23 cellular contexts compared by ENCODE assay signal in the genomic region with DNA sequence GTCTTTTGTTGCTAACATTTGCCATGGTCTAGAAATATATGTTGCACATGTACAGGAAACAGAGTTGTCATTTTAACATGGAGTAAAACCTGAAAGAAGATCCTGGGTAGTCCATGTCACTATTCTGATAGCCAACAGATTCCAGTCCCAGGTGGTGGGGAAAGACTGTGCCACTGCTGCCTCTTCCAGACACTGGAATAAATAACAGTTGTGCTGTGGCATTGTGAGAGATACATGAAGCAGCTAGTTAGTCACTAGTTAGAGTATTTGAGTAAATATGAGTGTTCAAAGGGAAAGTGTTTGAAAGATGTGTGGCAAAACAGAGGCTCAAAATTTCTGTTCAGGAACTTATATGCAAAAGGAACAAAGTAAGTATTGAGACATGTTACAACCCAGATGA.
"Had no signal": no experiment of that assay in that cellular context is flagged by ENCODE, and none has a peak within 500 bp of the region (broad histone marks: within the 10 kb centered on the region; RNA-seq: fewer than 3 reads in every experiment).

No MANE protein-coding gene starts in this region.

- ATAC-seq: activated CD8-positive, alpha-beta T cell treated with anti-CD3 and anti-CD28 coated beads for 36 hours; activated T-cell treated with anti-CD3 and anti-CD28 coated beads, Interleukin-2, amount 50 U/mL, for 72 hours; T-helper 17 cell had no signal

- H3K27me3 Mint-ChIP-seq: activated CD8-positive, alpha-beta T cell treated with anti-CD3 and anti-CD28 coated beads for 36 hours; activated naive CD8-positive, alpha-beta T cell treated with anti-CD3 and anti-CD28 coated beads, Interleukin-2, amount 10 ng/mL, durations not matched to agents 7 days and 5 days; T-helper 17 cell had no signal

- H3K4me1 ChIP-seq: adrenal gland, breast epithelium had no signal

- H3K4me1 Mint-ChIP-seq: activated naive CD8-positive, alpha-beta T cell treated with anti-CD3 and anti-CD28 coated beads, Interleukin-2, amount 10 ng/mL, durations not matched to agents 7 days and 5 days; T-helper 17 cell had no signal

- H3K27ac ChIP-seq: adrenal gland, breast epithelium had no signal

- H3K9me3 Mint-ChIP-seq: activated CD8-positive, alpha-beta T cell treated with anti-CD3 and anti-CD28 coated beads for 36 hours; activated naive CD8-positive, alpha-beta T cell treated with anti-CD3 and anti-CD28 coated beads, Interleukin-2, amount 10 ng/mL, durations not matched to agents 7 days and 5 days; activated T-helper 2 cell treated with anti-CD3 and anti-CD28 coated beads, Interferon-gamma antibody, Interleukin-2, Interleukin-4, amounts not matched to agents 10 μg/mL and 5 μg/mL and 100 μg/mL, durations not matched to agents 14 hours and 24 hours and 36 hours had no signal

- H3K36me3 Mint-ChIP-seq: activated naive CD8-positive, alpha-beta T cell treated with anti-CD3 and anti-CD28 coated beads, Interleukin-2, amount 10 ng/mL, durations not matched to agents 7 days and 5 days had no signal

- H3K27ac Mint-ChIP-seq: activated CD8-positive, alpha-beta T cell treated with anti-CD3 and anti-CD28 coated beads for 36 hours; activated naive CD8-positive, alpha-beta T cell treated with anti-CD3 and anti-CD28 coated beads, Interleukin-2, amount 10 ng/mL, durations not matched to agents 7 days and 5 days; activated T-cell treated with anti-CD3 and anti-CD28 coated beads, Interleukin-2, amount 50 U/mL, for 72 hours; activated T-helper 2 cell treated with anti-CD3 and anti-CD28 coated beads, Interferon-gamma antibody, Interleukin-2, Interleukin-4, amounts not matched to agents 10 μg/mL and 5 μg/mL and 100 μg/mL, durations not matched to agents 14 hours and 24 hours and 36 hours; T-helper 17 cell had no signal

- H3K4me3 Mint-ChIP-seq: activated CD8-positive, alpha-beta T cell treated with anti-CD3 and anti-CD28 coated beads for 36 hours; activated naive CD8-positive, alpha-beta T cell treated with anti-CD3 and anti-CD28 coated beads, Interleukin-2, amount 10 ng/mL, durations not matched to agents 7 days and 5 days; activated T-cell treated with anti-CD3 and anti-CD28 coated beads, Interleukin-2, amount 50 U/mL, for 72 hours; T-helper 17 cell had no signal

- H3K27me3 ChIP-seq: adrenal gland, breast epithelium had no signal

- DNase-seq: activated CD4-positive, alpha-beta T cell treated with anti-CD3 and anti-CD28 coated beads, Interleukin-2, amount 50 U/mL, for 1 hour; activated CD4-positive, CD25-positive, alpha-beta regulatory T cell; activated CD8-positive, alpha-beta memory T cell treated with anti-CD3 and anti-CD28 coated beads, Interleukin-2, amount 50 U/mL, for 4 hours; activated CD8-positive, alpha-beta T cell treated with anti-CD3 and anti-CD28 coated beads for 36 hours; activated naive CD4-positive, alpha-beta T cell treated with anti-CD3 and anti-CD28 coated beads, Interleukin-2, amount 50 U/mL, for 16 hours; activated naive CD8-positive, alpha-beta T cell treated with anti-CD3 and anti-CD28 coated beads, Interleukin-2, amount 10 ng/mL, durations not matched to agents 7 days and 5 days; activated T-cell treated with anti-CD3 and anti-CD28 coated beads, Interleukin-2, amount 50 U/mL, for 72 hours; adrenal gland; anterior cingulate cortex; central memory CD4-positive, alpha-beta T cell; Kasumi-1; KBM-7; NCI-H1092; NCI-H1417; NCI-H2029 treated with DMSO at 0.1 percent for 48 hours; NCI-H510A treated with DMSO at 0.1 percent for 48 hours; NCI-H69; NK-92 treated with Interleukin-12 subunit alpha and Interleukin-12 subunit beta, amount 100 ng/mL, for 24 hours; SIG-M5; T-helper 17 cell; T-helper 9 cell had no signal
